In the genomic region with DNA sequence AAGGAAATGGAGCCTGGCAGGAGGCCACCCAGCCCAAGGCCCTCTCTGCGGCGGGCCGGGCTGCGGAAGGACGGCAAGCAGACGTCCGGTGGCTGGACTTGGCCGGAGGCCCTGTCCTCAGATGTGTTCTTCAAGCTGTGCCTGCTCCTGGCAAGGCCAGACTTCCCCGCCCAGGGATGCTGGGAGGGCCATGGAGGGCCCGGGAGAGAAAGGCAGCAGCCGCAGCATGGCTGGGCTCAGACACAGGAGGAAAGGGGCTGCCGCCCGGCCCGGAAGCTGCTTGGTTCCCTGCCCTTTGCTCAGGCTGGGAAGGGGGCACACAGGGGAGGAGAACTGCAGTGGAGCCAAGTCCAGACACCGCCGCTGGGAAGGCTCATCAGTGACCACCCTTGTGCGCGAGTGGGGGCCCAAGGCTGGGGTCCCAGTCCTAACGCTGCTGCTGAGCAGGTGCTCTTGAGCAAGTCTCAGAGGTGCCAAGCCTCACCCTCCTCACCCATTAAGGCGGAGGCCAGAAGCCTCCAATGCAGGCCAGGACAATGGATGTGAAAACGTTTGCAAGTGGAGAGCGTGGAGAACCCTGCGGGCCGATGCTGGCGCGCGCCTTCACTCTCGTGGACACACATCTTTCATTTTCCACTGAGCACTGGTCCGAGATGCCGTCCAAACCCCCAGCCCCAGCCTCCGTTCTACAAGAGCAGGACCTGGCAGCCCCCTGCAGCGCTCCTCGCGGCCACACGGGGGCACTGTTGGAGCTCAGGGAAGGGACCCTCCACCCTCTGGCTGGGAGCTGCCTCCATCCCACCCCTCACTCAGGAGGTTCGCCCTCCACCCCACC, we compare ENCODE assay signal across 9 cellular contexts. TPM values are rescaled to one million over a fixed set of nuclear protein-coding genes. Genes with fewer than 3 reads are reported as not detected.
DNase-seq lines count a peak whose midpoint lies in the region; ATAC-seq and TF ChIP-seq lines count a peak whose summit lies in the region.
"Had no signal": no experiment of that assay in that cellular context is flagged by ENCODE, and none has a peak within 500 bp of the region (broad histone marks: within the 10 kb centered on the region; RNA-seq: fewer than 3 reads in every experiment).

No MANE protein-coding gene starts in this region.

- POLR2A ChIA-PET in CD8-positive, alpha-beta T cell (lab: Charles Lee), result no interaction called here

- H3K9me3 ChIP-seq in CD8-positive, alpha-beta T cell (ENCODE audit: low read length), result no peaks in the 10 kb centered on the region
- H3K9me3 ChIP-seq in body of pancreas, result no peaks in the 10 kb centered on the region

- no peaks in the 10 kb centered on the region for H3K9me3 Mint-ChIP-seq in CD8-positive, alpha-beta T cell

- H3K27me3 ChIP-seq in CD8-positive, alpha-beta T cell (ENCODE audit: insufficient read depth, low read length), result peaks cover 8% of the 10 kb centered on the region
- no peaks in the 10 kb centered on the region for H3K27me3 ChIP-seq in body of pancreas

- CTCF ChIA-PET in CD8-positive, alpha-beta T cell (lab: Charles Lee), result interaction anchor here (0.6 to 1.8 kb wide), 15 partner anchors 16 to 400 kb away, joined by 3 to 5 read pairs (median 4); a partner anchor contains a TSS

- no peak overlapping the region for H3K4me3 Mint-ChIP-seq in CD8-positive, alpha-beta T cell

- intact Hi-C loops in CD8-positive, alpha-beta T cell (cut with DNase I, micrococcal nuclease), result loop anchor here (1.0 to 2.0 kb wide), 3 partner anchors 149 to 237 kb away; a partner anchor contains a TSS
- intact Hi-C loops in body of pancreas (cut with DNase I), result no loop called here

- no peak overlapping the region for H3K27ac ChIP-seq in CD8-positive, alpha-beta T cell (ENCODE audit: low read depth, low read length)
- peak overlapping the region in 1 of 4 donors; percentile 4 for H3K27ac ChIP-seq in body of pancreas

- H3K4me1 ChIP-seq in CD8-positive, alpha-beta T cell (ENCODE audit: insufficient read depth, low read length), result no peaks in the 10 kb centered on the region
- H3K4me1 ChIP-seq in body of pancreas, result peaks cover 12% of the 10 kb centered on the region

- H3K36me3 ChIP-seq in CD8-positive, alpha-beta T cell (ENCODE audit: insufficient read depth, low read length), result no peaks in the 10 kb centered on the region
- no peaks in the 10 kb centered on the region for H3K36me3 ChIP-seq in body of pancreas (replicated peaks in 1 of 2; ENCODE audit: insufficient read depth in 1 of 2, low read depth in 2 of 2)

- no peaks in the 10 kb centered on the region for H3K4me1 Mint-ChIP-seq in CD8-positive, alpha-beta T cell (ENCODE audit: low read depth)

- peak; percentile 31 to 83 (median 60) for DNase-seq in CD8-positive, alpha-beta T cell
- DNase-seq in HT1080 (ENCODE audit: low read depth) (peak; percentile 28), T-helper 22 cell (ENCODE audit: low read depth) (peak; percentile 13), body of pancreas (peak; percentile 55 to 75 (median 63)), iris pigment epithelial cell (ENCODE audit: low read depth) (peak; percentile 45), ureter (ENCODE audit: low spot score) (no peak), GF-D8 (lab: John Stamatoyannopoulos, UW) (no peak)
- DNase-seq in stimulated activated CD4-positive, alpha-beta T cell treated with anti-CD3 and anti-CD28 coated beads, Interleukin-2, amount 100 ng/mL, for 24 hours, result peak; percentile 71 to 79

- H3K27me3 Mint-ChIP-seq in CD8-positive, alpha-beta T cell (ENCODE audit: low read depth), result peaks cover 11% of the 10 kb centered on the region

- H3K4me3 ChIP-seq in CD8-positive, alpha-beta T cell (ENCODE audit: low read depth, low read length), result no peak overlapping the region
- no peak overlapping the region for H3K4me3 ChIP-seq in body of pancreas

- no peak overlapping the region for H3K27ac Mint-ChIP-seq in CD8-positive, alpha-beta T cell

- ATAC-seq in CD8-positive, alpha-beta T cell, result peak; percentile 67
- ATAC-seq in body of pancreas, result peak; percentile 48

- TF ChIP-seq POLR2A in body of pancreas (IDR thresholded peaks at IDR 0.05), result no peak

- 29 to 33% methylated on average over 19 to 36 of the region's 36 CpGs for WGBS in body of pancreas, 2 donors

- peak; percentile 87 for TF ChIP-seq CTCF in CD8-positive, alpha-beta T cell (IDR thresholded peaks at IDR 0.05)
- peak; percentile 57 to 87 (median 73) for TF ChIP-seq CTCF in body of pancreas (IDR thresholded peaks at IDR 0.05)

- H3K36me3 Mint-ChIP-seq in CD8-positive, alpha-beta T cell, result no peaks in the 10 kb centered on the region

RNA-seq across cellular contexts. Expression of a gene that starts 7.9 kb away (rescaled TPM):
- not detected for total RNA-seq in CD8-positive, alpha-beta T cell
- total RNA-seq in HT1080 (2014; rRNA removed; shearing (Covaris generic)), result not detected in 2 replicates
- polyA plus RNA-seq in HT1080 (2015; cell fraction: cytosol; rRNA removed), result not detected in 2 replicates
- not detected in 2 replicates for polyA plus RNA-seq in HT1080 (2015; cell fraction: nucleus; rRNA removed)
- total RNA-seq in body of pancreas (under 1 TPM in 1 of 2 donors, not detected in 1; under 0.01 TPM), ureter (0.23 TPM)
- total RNA-seq: T-helper 1 cell treated with Interleukin-12 subunit alpha and Interleukin-12 subunit beta and Interleukin-4 antibody, amounts not matched to agents 30 ng/mL and 1 ng/mL, for 36 hours had no signal

RNA-seq across cellular contexts. Expression of a gene that starts 18.1 kb away (rescaled TPM):
- not detected for total RNA-seq in CD8-positive, alpha-beta T cell
- not detected in 2 replicates for total RNA-seq in HT1080 (2014; rRNA removed; shearing (Covaris generic))
- 0.05 and 0.08 TPM in 2 replicates for polyA plus RNA-seq in HT1080 (2015; cell fraction: cytosol; rRNA removed)
- polyA plus RNA-seq in HT1080 (2015; cell fraction: nucleus; rRNA removed), result not detected in 2 replicates
- under 1 TPM in 1 of 2 donors, not detected in 1; 0.26 TPM for total RNA-seq in body of pancreas
- 2.5 TPM for total RNA-seq in ureter
- total RNA-seq: T-helper 1 cell treated with Interleukin-12 subunit alpha and Interleukin-12 subunit beta and Interleukin-4 antibody, amounts not matched to agents 30 ng/mL and 1 ng/mL, for 36 hours had no signal

RNA-seq across cellular contexts. Expression of a gene that starts 45.4 kb away (rescaled TPM):
- not detected for total RNA-seq in CD8-positive, alpha-beta T cell
- total RNA-seq in HT1080 (2014; rRNA removed; shearing (Covaris generic)), result not detected in 2 replicates
- polyA plus RNA-seq in HT1080 (2015; cell fraction: cytosol; rRNA removed), result not detected in 2 replicates
- polyA plus RNA-seq in HT1080 (2015; cell fraction: nucleus; rRNA removed), result not detected in 2 replicates
- total RNA-seq in body of pancreas, result 1 to 10 TPM in 1 of 2 donors, not detected in 1; 1.6 TPM
- 0.31 TPM for total RNA-seq in ureter
- total RNA-seq: T-helper 1 cell treated with Interleukin-12 subunit alpha and Interleukin-12 subunit beta and Interleukin-4 antibody, amounts not matched to agents 30 ng/mL and 1 ng/mL, for 36 hours had no signal

Comparison
In these comparisons a context has a peak if more than half of its experiments do, and no peak if none do; other contexts are left out.
1. DNase-seq: peak in CD8-positive, alpha-beta T cell (7 of 7), HT1080 (single experiment), T-helper 22 cell (single experiment), body of pancreas (4 of 4), iris pigment epithelial cell (single experiment) and stimulated activated CD4-positive, alpha-beta T cell treated with anti-CD3 and anti-CD28 coated beads, Interleukin-2, amount 100 ng/mL, for 24 hours (2 of 2); none in ureter (single experiment) and GF-D8 (single experiment).